13 cellular contexts compared by ENCODE assay signal in genomic region chrX:31483336-31483735, GRCh38.
DNase-seq lines count a peak whose midpoint lies in the region; ATAC-seq, FAIRE-seq and TF ChIP-seq lines count a peak whose summit lies in the region.
"Had no signal": no experiment of that assay in that cellular context is flagged by ENCODE, and none has a peak within 500 bp of the region (broad histone marks: within the 10 kb centered on the region; RNA-seq: fewer than 3 reads in every experiment).

No MANE protein-coding gene starts in this region.

- no peaks in the 10 kb centered on the region for H3K9me3 ChIP-seq in astrocyte (ENCODE audit: insufficient read depth, low read depth, low read length)
- H3K9me3 ChIP-seq in testis, result no peaks in the 10 kb centered on the region
- H3K9me3 ChIP-seq in CD4-positive, alpha-beta T cell (ENCODE audit: control insufficient read depth, low read length), result no peaks in the 10 kb centered on the region

- POLR2A ChIA-PET in CD4-positive, alpha-beta T cell (lab: Charles Lee), result no interaction called here

- no peak overlapping the region for H3K4me3 ChIP-seq in astrocyte (ENCODE audit: insufficient read depth, low read depth, low read length)
- H3K4me3 ChIP-seq in testis, result no peak overlapping the region

- no peak overlapping the region for H3K4me3 Mint-ChIP-seq in astrocyte (ENCODE audit: unreplicated experiment)
- H3K4me3 Mint-ChIP-seq in CD4-positive, alpha-beta T cell, result no peak overlapping the region
- H3K4me3 Mint-ChIP-seq: activated naive CD8-positive, alpha-beta T cell treated with anti-CD3 and anti-CD28 coated beads, Interleukin-2, amount 10 ng/mL, durations not matched to agents 7 days and 5 days; CD8-positive, alpha-beta memory T cell; stimulated activated naive CD8-positive, alpha-beta T cell treated with anti-CD3 and anti-CD28 coated beads, Interleukin-15, Interleukin-2, amounts not matched to agents 100 ng/mL and 50 ng/mL, for 24 hours had no signal

- H3K4me1 Mint-ChIP-seq in astrocyte (ENCODE audit: low read depth, unreplicated experiment), result peaks cover 2% of the 10 kb centered on the region
- H3K4me1 Mint-ChIP-seq in CD4-positive, alpha-beta T cell (ENCODE audit: low read depth), result no peaks in the 10 kb centered on the region
- H3K4me1 Mint-ChIP-seq: activated naive CD8-positive, alpha-beta T cell treated with anti-CD3 and anti-CD28 coated beads, Interleukin-2, amount 10 ng/mL, durations not matched to agents 7 days and 5 days; CD8-positive, alpha-beta memory T cell had no signal

- CTCF ChIA-PET in CD4-positive, alpha-beta T cell (lab: Charles Lee), result no interaction called here

- no peaks in the 10 kb centered on the region for H3K27me3 Mint-ChIP-seq in astrocyte (ENCODE audit: low read depth, unreplicated experiment)
- no peaks in the 10 kb centered on the region for H3K27me3 Mint-ChIP-seq in CD4-positive, alpha-beta T cell
- H3K27me3 Mint-ChIP-seq: stimulated activated naive CD8-positive, alpha-beta T cell treated with anti-CD3 and anti-CD28 coated beads, Interleukin-15, Interleukin-2, amounts not matched to agents 100 ng/mL and 50 ng/mL, for 24 hours had no signal

- H3K9me3 Mint-ChIP-seq in astrocyte (ENCODE audit: unreplicated experiment), result peaks cover 4% of the 10 kb centered on the region
- no peaks in the 10 kb centered on the region for H3K9me3 Mint-ChIP-seq in CD4-positive, alpha-beta T cell
- H3K9me3 Mint-ChIP-seq: activated naive CD8-positive, alpha-beta T cell treated with anti-CD3 and anti-CD28 coated beads, Interleukin-2, amount 10 ng/mL, durations not matched to agents 7 days and 5 days; stimulated activated naive CD8-positive, alpha-beta T cell treated with anti-CD3 and anti-CD28 coated beads, Interleukin-15, Interleukin-2, amounts not matched to agents 100 ng/mL and 50 ng/mL, for 24 hours had no signal

- H4K20me1 ChIP-seq in astrocyte (ENCODE audit: insufficient read depth, low read length), result no peaks in the 10 kb centered on the region

- no peak for TF ChIP-seq POLR2A in testis (IDR thresholded peaks at IDR 0.05)

- H3K27ac ChIP-seq in astrocyte (ENCODE audit: low read depth, low read length) (peak overlapping the region; percentile 53), testis (no peak overlapping the region)
- H3K27ac ChIP-seq in CD4-positive, alpha-beta T cell (ENCODE audit: low read depth, low read length), result no peak overlapping the region

- ATAC-seq in GM21381 (IDR thresholded peaks at IDR 0.05; ENCODE audit: unreplicated experiment), result no peak
- no peak for ATAC-seq in CD4-positive, alpha-beta T cell (ENCODE audit: poor library complexity)

- FAIRE-seq in astrocyte (lab: Jason Lieb, UNC), result peak; percentile 99

- WGBS in testis, 2 donors, result 64 to 74% methylated on average over 5 of the region's 5 CpGs

- no peak for TF ChIP-seq CTCF in astrocyte (IDR thresholded peaks at IDR 0.05; ENCODE audit: insufficient read depth, low read depth, low read length)
- no peak for TF ChIP-seq CTCF in testis (IDR thresholded peaks at IDR 0.05)
- no peak for TF ChIP-seq CTCF in CD4-positive, alpha-beta T cell (IDR thresholded peaks at IDR 0.05)

- H3K27me3 ChIP-seq in astrocyte (ENCODE audit: insufficient read depth, low read length) (no peaks in the 10 kb centered on the region), testis (no peaks in the 10 kb centered on the region)
- no peaks in the 10 kb centered on the region for H3K27me3 ChIP-seq in CD4-positive, alpha-beta T cell (ENCODE audit: control insufficient read depth, insufficient read depth, low read length)

- H3K4me1 ChIP-seq in astrocyte (ENCODE audit: insufficient read depth, low read length) (no peaks in the 10 kb centered on the region), testis (no peaks in the 10 kb centered on the region)

- H2AFZ ChIP-seq in astrocyte (ENCODE audit: low read depth, low read length), result no peak overlapping the region

- DNase-seq in HCEC 1CT (peak; percentile 74), astrocyte (ENCODE audit: low read depth) (peak; percentile 84), fibroblast of the conjunctiva (ENCODE audit: low read depth) (peak; percentile 46), testis (peak; percentile 16), HT-29 (ENCODE audit: low spot score) (no peak)
- no peak for DNase-seq in CD4-positive, alpha-beta T cell
- DNase-seq: activated CD4-positive, CD25-positive, alpha-beta regulatory T cell; activated naive CD8-positive, alpha-beta T cell treated with anti-CD3 and anti-CD28 coated beads, Interleukin-2, amount 10 ng/mL, durations not matched to agents 7 days and 5 days; CD8-positive, alpha-beta memory T cell; glutamatergic neuron; NCI-H1048 had no signal

- peak overlapping the region; percentile 23 for H3K27ac Mint-ChIP-seq in astrocyte (ENCODE audit: unreplicated experiment)
- H3K27ac Mint-ChIP-seq in CD4-positive, alpha-beta T cell, result no peak overlapping the region
- H3K27ac Mint-ChIP-seq: activated naive CD8-positive, alpha-beta T cell treated with anti-CD3 and anti-CD28 coated beads, Interleukin-2, amount 10 ng/mL, durations not matched to agents 7 days and 5 days; CD8-positive, alpha-beta memory T cell; stimulated activated naive CD8-positive, alpha-beta T cell treated with anti-CD3 and anti-CD28 coated beads, Interleukin-15, Interleukin-2, amounts not matched to agents 100 ng/mL and 50 ng/mL, for 24 hours had no signal

- H3K36me3 ChIP-seq in astrocyte (ENCODE audit: insufficient read depth, low read length) (no peaks in the 10 kb centered on the region), testis (ENCODE audit: low read depth, missing control alignments) (no peaks in the 10 kb centered on the region)

- intact Hi-C loops in testis (cut with DNase I; ENCODE audit: low total_unique reads), result no loop called here
- intact Hi-C loops in CD4-positive, alpha-beta T cell (cut with DNase I, micrococcal nuclease), result no loop called here

- H3K36me3 Mint-ChIP-seq in astrocyte (ENCODE audit: low read depth, unreplicated experiment), result no peaks in the 10 kb centered on the region
- H3K36me3 Mint-ChIP-seq in CD4-positive, alpha-beta T cell (ENCODE audit: low read depth), result no peaks in the 10 kb centered on the region
- H3K36me3 Mint-ChIP-seq: activated naive CD8-positive, alpha-beta T cell treated with anti-CD3 and anti-CD28 coated beads, Interleukin-2, amount 10 ng/mL, durations not matched to agents 7 days and 5 days; CD8-positive, alpha-beta memory T cell had no signal

- H3K9ac ChIP-seq in astrocyte (ENCODE audit: low read length), result no peak overlapping the region

- no peak overlapping the region for H3K4me2 ChIP-seq in astrocyte (ENCODE audit: low read length)

- no peaks in the 10 kb centered on the region for H3K79me2 ChIP-seq in astrocyte (ENCODE audit: insufficient read depth, low read length)

Comparison
In these comparisons a context has a peak if more than half of its experiments do, and no peak if none do; other contexts are left out.
1. DNase-seq: peak in HCEC 1CT (single experiment), astrocyte (single experiment), fibroblast of the conjunctiva (single experiment) and testis (single experiment); none in HT-29 (single experiment) and CD4-positive, alpha-beta T cell (0 of 10).